In genomic region chr19:32580901-32581703, GRCh38 we compare ENCODE assay signal across 8 cellular contexts.
DNase-seq lines count a peak whose midpoint lies in the region; ATAC-seq lines count a peak whose summit lies in the region.

TSS of gene PDCD5 (plus strand) at chr19:32581190. CDS start at chr19:32581262, 72 bp downstream.

- peak; percentile 99 for DNase-seq in AG20443 (ENCODE audit: low spot score)
- DNase-seq in NCI-H446 (lab: John Stamatoyannopoulos, UW), result peak; percentile 85 to 98
- peak; percentile 92 for DNase-seq in activated CD4-positive, CD25-positive, alpha-beta regulatory T cell treated with anti-CD3 and anti-CD28 coated beads, Interleukin-2, amount 50 U/mL, for 72 hours
- peak; percentile 94 for DNase-seq in cerebellar cortex (ENCODE audit: low spot score)
- peak; percentile 96 for DNase-seq in islet precursor cell
- DNase-seq in stimulated activated CD4-positive, alpha-beta T cell treated with anti-CD3 and anti-CD28 coated beads, Interleukin-12 subunit alpha, Interleukin-12 subunit beta, amount 100 ng/mL, for 4 hours, result peak; percentile 98

- peak; percentile 91 for ATAC-seq in GM19043 (IDR thresholded peaks at IDR 0.05; ENCODE audit: low read depth, unreplicated experiment)
- peak; percentile 95 for ATAC-seq in HG03354 (IDR thresholded peaks at IDR 0.05; ENCODE audit: poor library complexity, severe bottlenecking, unreplicated experiment)

Comparison
In these comparisons a context has a peak if more than half of its experiments do, and no peak if none do; other contexts are left out.
1. Peak in every context shown above with its lines: DNase-seq and ATAC-seq.